ENCODE assay signal across 9 cellular contexts in genomic region chr11:1693327-1694063, GRCh38. TPM values are rescaled to one million over a fixed set of nuclear protein-coding genes. Genes with fewer than 3 reads are reported as not detected.
DNase-seq lines count a peak whose midpoint lies in the region; ATAC-seq, FAIRE-seq and TF ChIP-seq lines count a peak whose summit lies in the region.
"Had no signal": no experiment of that assay in that cellular context is flagged by ENCODE, and none has a peak within 500 bp of the region (broad histone marks: within the 10 kb centered on the region; RNA-seq: fewer than 3 reads in every experiment).

No MANE protein-coding gene starts in this region.

- H3K4me3 ChIP-seq in Peyer's patch (peak overlapping the region; percentile 9 to 51 (median 42)), fibroblast of pulmonary artery (replicated peaks; ENCODE audit: low read depth, low read length) (no peak overlapping the region)

- no peaks in the 10 kb centered on the region for H3K9me3 ChIP-seq in Peyer's patch

- H3K4me3 Mint-ChIP-seq in naive thymus-derived CD8-positive, alpha-beta T cell: peak overlapping the region in 9 of 10 donors; percentile 66 to 89 (median 73)
- peak overlapping the region; percentile 76 for H3K4me3 Mint-ChIP-seq in stimulated activated effector memory CD8-positive, alpha-beta T cell treated with anti-CD3 and anti-CD28 coated beads, Interleukin-12 subunit alpha, Interleukin-12 subunit beta, amount 100 ng/mL, for 72 hours

- no peaks in the 10 kb centered on the region for H3K36me3 ChIP-seq in Peyer's patch

- POLR2A ChIA-PET in naive thymus-derived CD8-positive, alpha-beta T cell (lab: Charles Lee): interaction anchor here (1.0 to 3.0 kb wide), 7 partner anchors 41 to 458 kb away, joined by 3 to 54 read pairs (median 4); partner anchors contain the start of genes PRR33 and SYT8

- peaks cover 0 to 6% (median 0%) of the 10 kb centered on the region in 9 donors for H3K9me3 Mint-ChIP-seq in naive thymus-derived CD8-positive, alpha-beta T cell
- no peaks in the 10 kb centered on the region for H3K9me3 Mint-ChIP-seq in stimulated activated effector memory CD8-positive, alpha-beta T cell treated with anti-CD3 and anti-CD28 coated beads, Interleukin-12 subunit alpha, Interleukin-12 subunit beta, amount 100 ng/mL, for 72 hours

- peak overlapping the region in 1 of 10 donors; percentile 92 for H3K27ac Mint-ChIP-seq in naive thymus-derived CD8-positive, alpha-beta T cell
- peak overlapping the region; percentile 76 for H3K27ac Mint-ChIP-seq in stimulated activated effector memory CD8-positive, alpha-beta T cell treated with anti-CD3 and anti-CD28 coated beads, Interleukin-12 subunit alpha, Interleukin-12 subunit beta, amount 100 ng/mL, for 72 hours

- H3K36me3 Mint-ChIP-seq in naive thymus-derived CD8-positive, alpha-beta T cell: no peaks in the 10 kb centered on the region
- H3K36me3 Mint-ChIP-seq in stimulated activated effector memory CD8-positive, alpha-beta T cell treated with anti-CD3 and anti-CD28 coated beads, Interleukin-12 subunit alpha, Interleukin-12 subunit beta, amount 100 ng/mL, for 72 hours: no peaks in the 10 kb centered on the region

- peaks cover 2 to 45% (median 20%) of the 10 kb centered on the region in 5 donors for H3K27me3 Mint-ChIP-seq in naive thymus-derived CD8-positive, alpha-beta T cell

- peak; percentile 88 to 95 (median 90) for TF ChIP-seq CTCF in Peyer's patch (IDR thresholded peaks at IDR 0.05)
- TF ChIP-seq CTCF in fibroblast of pulmonary artery (IDR thresholded peaks at IDR 0.05; ENCODE audit: low read length, missing control alignments): peak; percentile 87

- no peak for FAIRE-seq in HTR-8/SVneo (lab: Jason Lieb, UNC)
- FAIRE-seq: colon had no signal

- peak; percentile 60 for DNase-seq in COR-L47 (lab: John Stamatoyannopoulos, UW)
- DNase-seq in HTR-8/SVneo (ENCODE audit: insufficient read length, low spot score): peak; percentile 92
- DNase-seq in Peyer's patch: peak; percentile 69 to 90 (median 87)
- peak; percentile 54 for DNase-seq in activated effector memory CD4-positive, alpha-beta T cell treated with Interleukin-2 at 50 U/mL for 16 hours
- DNase-seq in fibroblast of pulmonary artery (ENCODE audit: low read depth): peak; percentile 66
- DNase-seq in naive thymus-derived CD8-positive, alpha-beta T cell: peak; percentile 46 to 80 (median 71)
- DNase-seq in stimulated activated effector memory CD8-positive, alpha-beta T cell treated with anti-CD3 and anti-CD28 coated beads, Interleukin-12 subunit alpha, Interleukin-12 subunit beta, amount 100 ng/mL, for 72 hours (ENCODE audit: low spot score in 2 of 2): peak; percentile 82 to 86

- no peak for TF ChIP-seq POLR2A in Peyer's patch (IDR thresholded peaks at IDR 0.05)

- H3K27ac ChIP-seq in Peyer's patch: peak overlapping the region in 3 of 4 donors; percentile 18 to 52 (median 46)

- ATAC-seq in naive thymus-derived CD8-positive, alpha-beta T cell: peak; percentile 59 to 74
- ATAC-seq in stimulated activated effector memory CD8-positive, alpha-beta T cell treated with anti-CD3 and anti-CD28 coated beads, Interleukin-12 subunit alpha, Interleukin-12 subunit beta, amount 100 ng/mL, for 72 hours: peak; percentile 52
- no peak for ATAC-seq in GM21423 (IDR thresholded peaks at IDR 0.05; ENCODE audit: unreplicated experiment)

- no peaks in the 10 kb centered on the region for H3K27me3 ChIP-seq in Peyer's patch

- H3K4me1 ChIP-seq in Peyer's patch: peaks cover 3 to 34% (median 8%) of the 10 kb centered on the region in 4 donors

- H3K4me1 Mint-ChIP-seq in naive thymus-derived CD8-positive, alpha-beta T cell: peaks cover 6 to 19% (median 14%) of the 10 kb centered on the region in 4 donors
- peaks cover 35% of the 10 kb centered on the region for H3K4me1 Mint-ChIP-seq in stimulated activated effector memory CD8-positive, alpha-beta T cell treated with anti-CD3 and anti-CD28 coated beads, Interleukin-12 subunit alpha, Interleukin-12 subunit beta, amount 100 ng/mL, for 72 hours

RNA-seq across cellular contexts. Expression of gene KRTAP5-6, which starts 3.5 kb away (rescaled TPM):
- not detected for total RNA-seq in Peyer's patch
- not detected for total RNA-seq in naive thymus-derived CD8-positive, alpha-beta T cell
- polyA plus RNA-seq in naive thymus-derived CD8-positive, alpha-beta T cell: not detected

RNA-seq across cellular contexts. Expression of gene IFITM10, which starts 56.9 kb away (rescaled TPM):
- 1 to 10 TPM in 3 of 4 donors, under 1 TPM in 1; 0.88 to 5.0 (median 3.4) TPM for total RNA-seq in Peyer's patch
- total RNA-seq in naive thymus-derived CD8-positive, alpha-beta T cell: 1 to 10 TPM; 2.0 to 4.3 TPM
- polyA plus RNA-seq in naive thymus-derived CD8-positive, alpha-beta T cell: under 1 TPM in 1 of 3 donors, not detected in 2; 0.16 TPM
